Comparison of ENCODE assay signal across 16 cellular contexts in the genomic region with DNA sequence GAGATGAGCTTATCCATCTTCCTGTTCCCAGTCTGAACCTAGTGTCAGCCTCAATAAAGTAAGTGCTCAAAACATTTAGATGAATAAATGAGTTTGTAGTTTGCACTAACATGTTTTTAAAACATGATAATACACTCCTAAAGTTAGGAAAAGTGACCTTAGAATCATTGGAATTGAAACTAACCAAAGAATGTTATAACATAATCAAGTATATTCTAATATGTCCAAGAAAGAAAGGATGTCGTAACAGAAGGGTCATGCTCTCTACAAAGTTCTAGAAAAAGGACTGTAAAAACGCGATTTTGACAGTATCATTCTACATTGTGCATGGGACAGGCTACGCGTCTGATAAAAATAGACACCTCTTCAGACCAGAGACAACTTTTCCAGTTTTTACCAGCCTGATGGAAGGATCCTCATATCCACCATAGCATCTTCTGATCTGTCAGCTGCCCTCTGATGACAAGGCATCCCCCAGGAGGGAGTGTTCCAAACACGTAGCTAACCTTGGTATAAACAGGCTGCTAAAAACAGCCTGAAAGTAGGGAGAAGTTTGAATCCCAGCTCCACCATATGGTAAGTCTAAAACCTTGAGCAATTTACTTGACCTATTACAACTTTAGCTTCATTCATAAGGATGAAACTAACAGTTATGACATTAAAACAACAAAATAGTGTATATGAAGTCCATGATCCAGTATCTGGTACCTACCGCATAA.
"Had no signal": no experiment of that assay in that cellular context is flagged by ENCODE, and none has a peak within 500 bp of the region (broad histone marks: within the 10 kb centered on the region; RNA-seq: fewer than 3 reads in every experiment).

No MANE protein-coding gene starts in this region.

- H3K27me3 ChIP-seq: pancreas, right lobe of liver, uterus had no signal

- H3K4me3 ChIP-seq: pancreas, right lobe of liver, smooth muscle cell, uterus had no signal

- FAIRE-seq: pancreas had no signal

- H3K27ac Mint-ChIP-seq: activated T-cell treated with anti-CD3 and anti-CD28 coated beads, Interleukin-2, amount 50 U/mL, for 72 hours; effector memory CD8-positive, alpha-beta T cell; natural killer cell; stimulated activated effector memory CD8-positive, alpha-beta T cell treated with anti-CD3 and anti-CD28 coated beads, Interleukin-12 subunit alpha, Interleukin-12 subunit beta, amount 100 ng/mL, for 72 hours; T-helper 17 cell had no signal

- ATAC-seq: activated naive CD4-positive, alpha-beta T cell treated with anti-CD3 and anti-CD28 coated beads, Interleukin-2, amount 50 U/mL, for 72 hours; activated T-cell treated with anti-CD3 and anti-CD28 coated beads, Interleukin-2, amount 50 U/mL, for 72 hours; effector memory CD8-positive, alpha-beta T cell; natural killer cell; pancreas; right lobe of liver; stimulated activated effector memory CD8-positive, alpha-beta T cell treated with anti-CD3 and anti-CD28 coated beads, Interleukin-12 subunit alpha, Interleukin-12 subunit beta, amount 100 ng/mL, for 72 hours; T-helper 17 cell had no signal

- H3K9me3 Mint-ChIP-seq: activated naive CD4-positive, alpha-beta T cell treated with anti-CD3 and anti-CD28 coated beads, Interleukin-2, amount 50 U/mL, for 72 hours; activated T-cell treated with anti-CD3 and anti-CD28 coated beads, Interleukin-2, amount 50 U/mL, for 72 hours; effector memory CD8-positive, alpha-beta T cell; natural killer cell; stimulated activated effector memory CD8-positive, alpha-beta T cell treated with anti-CD3 and anti-CD28 coated beads, Interleukin-12 subunit alpha, Interleukin-12 subunit beta, amount 100 ng/mL, for 72 hours had no signal

- H3K9me3 ChIP-seq: pancreas, right lobe of liver, uterus had no signal

- H3K4me3 Mint-ChIP-seq: activated T-cell treated with anti-CD3 and anti-CD28 coated beads, Interleukin-2, amount 50 U/mL, for 72 hours; effector memory CD8-positive, alpha-beta T cell; natural killer cell; stimulated activated effector memory CD8-positive, alpha-beta T cell treated with anti-CD3 and anti-CD28 coated beads, Interleukin-12 subunit alpha, Interleukin-12 subunit beta, amount 100 ng/mL, for 72 hours; T-helper 17 cell had no signal

- DNase-seq: activated CD4-positive, alpha-beta T cell treated with anti-CD3 and anti-CD28 coated beads for 1 hour; activated CD8-positive, alpha-beta memory T cell treated with anti-CD3 and anti-CD28 coated beads for 24 hours; activated gamma-delta T cell; activated T-cell treated with anti-CD3 and anti-CD28 coated beads, Interleukin-2, amount 50 U/mL, for 72 hours; effector memory CD8-positive, alpha-beta T cell; mesendoderm; natural killer cell; pancreas; stimulated activated CD4-positive, alpha-beta T cell treated with anti-CD3 and anti-CD28 coated beads, Interleukin-4, amount 100 ng/mL, for 24 hours; T-helper 17 cell; uterus; WERI-Rb-1 had no signal

- H3K4me1 ChIP-seq: pancreas, right lobe of liver had no signal

- H3K4me1 Mint-ChIP-seq: natural killer cell; stimulated activated effector memory CD8-positive, alpha-beta T cell treated with anti-CD3 and anti-CD28 coated beads, Interleukin-12 subunit alpha, Interleukin-12 subunit beta, amount 100 ng/mL, for 72 hours; T-helper 17 cell had no signal

- H3K27ac ChIP-seq: pancreas, right lobe of liver, WERI-Rb-1 had no signal

- H3K36me3 Mint-ChIP-seq: activated naive CD4-positive, alpha-beta T cell treated with anti-CD3 and anti-CD28 coated beads, Interleukin-2, amount 50 U/mL, for 72 hours; natural killer cell; stimulated activated effector memory CD8-positive, alpha-beta T cell treated with anti-CD3 and anti-CD28 coated beads, Interleukin-12 subunit alpha, Interleukin-12 subunit beta, amount 100 ng/mL, for 72 hours had no signal

- H3K36me3 ChIP-seq: pancreas, right lobe of liver, uterus, WERI-Rb-1 had no signal
